1 cellular context compared by ENCODE assay signal in the genomic region with DNA sequence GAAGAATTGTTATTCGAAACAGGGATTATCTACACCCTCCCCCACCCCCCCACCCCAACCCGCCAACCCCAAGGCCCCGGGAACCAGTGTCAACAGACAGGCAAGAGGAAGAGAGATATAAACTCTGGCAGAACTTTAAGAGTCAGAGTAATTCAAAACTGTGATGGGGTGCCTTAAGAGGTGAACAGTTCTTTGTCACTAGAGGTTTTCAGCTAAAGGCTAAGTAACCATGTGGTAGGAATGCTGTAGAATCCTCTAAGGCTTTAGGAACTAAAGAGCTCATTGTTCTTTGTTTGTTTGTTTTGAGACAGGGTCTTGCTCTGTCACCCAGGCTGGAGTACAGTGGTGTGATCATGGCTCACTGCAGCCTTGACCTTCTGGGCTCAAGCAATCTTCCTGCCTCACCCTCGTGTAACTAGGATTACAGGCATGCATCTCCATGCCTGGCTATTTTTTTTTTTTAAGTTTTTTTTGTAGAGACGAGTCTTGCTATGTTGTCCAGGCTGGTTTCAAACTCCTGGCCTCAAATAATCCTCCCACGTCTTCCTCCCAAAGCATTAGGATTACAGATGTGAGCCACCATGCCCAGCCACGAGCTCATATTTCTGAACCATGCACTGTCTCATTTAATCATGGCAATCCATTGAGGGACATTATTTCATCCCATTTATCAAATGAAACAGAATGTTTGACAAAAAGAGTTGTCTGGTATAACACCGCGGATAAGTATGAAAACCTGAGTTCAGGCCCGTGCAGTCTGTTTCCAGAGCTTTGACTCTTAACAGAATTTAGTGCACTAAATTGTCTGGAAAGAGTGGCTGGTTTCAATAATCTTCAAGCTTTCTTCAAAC.
TF ChIP-seq lines count a peak whose summit lies in the region.

No MANE protein-coding gene starts in this region.

TF ChIP-seq in HepG2, 621 proteins besides CTCF, POLR2A, EP300 and RAD21 (continued from another document and continues in another):
- TF ChIP-seq ZBTB39 (CRISPR knock-in tag; IDR thresholded peaks at IDR 0.05) = peak; percentile 96
- TF ChIP-seq, protein P1, sequence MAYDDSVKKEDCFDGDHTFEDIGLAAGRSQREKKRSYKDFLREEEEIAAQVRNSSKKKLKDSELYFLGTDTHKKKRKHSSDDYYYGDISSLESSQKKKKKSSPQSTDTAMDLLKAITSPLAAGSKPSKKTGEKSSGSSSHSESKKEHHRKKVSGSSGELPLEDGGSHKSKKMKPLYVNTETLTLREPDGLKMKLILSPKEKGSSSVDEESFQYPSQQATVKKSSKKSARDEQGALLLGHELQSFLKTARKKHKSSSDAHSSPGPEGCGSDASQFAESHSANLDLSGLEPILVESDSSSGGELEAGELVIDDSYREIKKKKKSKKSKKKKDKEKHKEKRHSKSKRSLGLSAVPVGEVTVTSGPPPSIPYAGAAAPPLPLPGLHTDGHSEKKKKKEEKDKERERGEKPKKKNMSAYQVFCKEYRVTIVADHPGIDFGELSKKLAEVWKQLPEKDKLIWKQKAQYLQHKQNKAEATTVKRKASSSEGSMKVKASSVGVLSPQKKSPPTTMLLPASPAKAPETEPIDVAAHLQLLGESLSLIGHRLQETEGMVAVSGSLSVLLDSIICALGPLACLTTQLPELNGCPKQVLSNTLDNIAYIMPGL (CRISPR knock-in tag; IDR thresholded peaks at IDR 0.05; ENCODE audit: borderline replicate concordance in 1 of 2, low read depth in 1 of 2) = peak; percentile 52 to 59; a peak in 3 of 4 replicates
- TF ChIP-seq ZNF775 (CRISPR knock-in tag; IDR thresholded peaks at IDR 0.05; ENCODE audit: borderline replicate concordance) = peak; percentile 96
- peak; percentile 78; the same call in 1 of the 2 replicates for TF ChIP-seq KDM2A (CRISPR knock-in tag; IDR thresholded peaks at IDR 0.05; ENCODE audit: borderline replicate concordance, low read depth)
- TF ChIP-seq SALL1 (CRISPR knock-in tag; IDR thresholded peaks at IDR 0.05) = peak; percentile 98
- peak; percentile 99 for TF ChIP-seq BRD4 (CRISPR knock-in tag; IDR thresholded peaks at IDR 0.05)
- peak; percentile 76 for TF ChIP-seq ZNF724P (CRISPR knock-in tag; IDR thresholded peaks at IDR 0.05; ENCODE audit: borderline replicate concordance)
- peak; percentile 87 for TF ChIP-seq KAT8 (CRISPR knock-in tag; IDR thresholded peaks at IDR 0.05)
- TF ChIP-seq ELF4 (CRISPR knock-in tag; IDR thresholded peaks at IDR 0.05; ENCODE audit: borderline replicate concordance) = peak; percentile 89
- peak; percentile 89 for TF ChIP-seq HMG20B (CRISPR knock-in tag; conservative IDR thresholded peaks at IDR 0.05)
- TF ChIP-seq, protein P2, sequence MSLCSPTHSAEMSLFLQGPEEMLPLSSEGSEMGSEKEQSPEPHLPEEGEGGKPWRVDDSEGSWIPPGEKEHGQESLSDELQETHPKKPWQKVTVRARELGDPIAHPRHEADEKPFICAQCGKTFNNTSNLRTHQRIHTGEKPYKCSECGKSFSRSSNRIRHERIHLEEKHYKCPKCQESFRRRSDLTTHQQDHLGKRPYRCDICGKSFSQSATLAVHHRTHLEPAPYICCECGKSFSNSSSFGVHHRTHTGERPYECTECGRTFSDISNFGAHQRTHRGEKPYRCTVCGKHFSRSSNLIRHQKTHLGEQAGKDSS (CRISPR knock-in tag; IDR thresholded peaks at IDR 0.05; ENCODE audit: borderline replicate concordance, low read depth) = peak; percentile 97
- TF ChIP-seq XRCC5 (optimal IDR thresholded peaks at IDR 0.05; ENCODE audit: low read length) = peak; percentile 28
- TF ChIP-seq ZC3H13 (CRISPR knock-in tag; IDR thresholded peaks at IDR 0.05) = no peak
- TF ChIP-seq ZNF354B (CRISPR knock-in tag; IDR thresholded peaks at IDR 0.05) = no peak
- TF ChIP-seq SMYD3 (CRISPR knock-in tag; IDR thresholded peaks at IDR 0.05) = peak; percentile 84; the same call in 1 of the 2 replicates
- no peak for TF ChIP-seq SMARCC2 (IDR thresholded peaks at IDR 0.05)
- TF ChIP-seq ZFYVE20 (CRISPR knock-in tag; IDR thresholded peaks at IDR 0.05; ENCODE audit: borderline replicate concordance, low read depth) = no peak
- TF ChIP-seq THAP9 (CRISPR knock-in tag; IDR thresholded peaks at IDR 0.05; ENCODE audit: borderline replicate concordance) = 0 out of 2 replicates have a peak, but pooled peaks have one; percentile 40
- TF ChIP-seq, protein P3, sequence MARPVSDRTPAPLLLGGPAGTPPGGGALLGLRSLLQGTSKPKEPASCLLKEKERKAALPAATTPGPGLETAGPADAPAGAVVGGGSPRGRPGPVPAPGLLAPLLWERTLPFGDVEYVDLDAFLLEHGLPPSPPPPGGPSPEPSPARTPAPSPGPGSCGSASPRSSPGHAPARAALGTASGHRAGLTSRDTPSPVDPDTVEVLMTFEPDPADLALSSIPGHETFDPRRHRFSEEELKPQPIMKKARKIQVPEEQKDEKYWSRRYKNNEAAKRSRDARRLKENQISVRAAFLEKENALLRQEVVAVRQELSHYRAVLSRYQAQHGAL (CRISPR knock-in tag; IDR thresholded peaks at IDR 0.05; ENCODE audit: not compliant biosample characterization) = no peak
- TF ChIP-seq ZNF484 (CRISPR knock-in tag; IDR thresholded peaks at IDR 0.05; ENCODE audit: borderline replicate concordance, low read depth) = no peak
- TF ChIP-seq PRDM15 (CRISPR knock-in tag; IDR thresholded peaks at IDR 0.05) = peak; percentile 87
- TF ChIP-seq FUBP1 (CRISPR knock-in tag; IDR thresholded peaks at IDR 0.05; ENCODE audit: borderline replicate concordance) = no peak
- no peak for TF ChIP-seq THAP8 (CRISPR knock-in tag; IDR thresholded peaks at IDR 0.05; ENCODE audit: borderline replicate concordance)
- peak; percentile 44; the same call in 1 of the 2 replicates for TF ChIP-seq HES4 (CRISPR knock-in tag; IDR thresholded peaks at IDR 0.05; ENCODE audit: borderline replicate concordance)
- TF ChIP-seq IKZF1 (IDR thresholded peaks at IDR 0.05) = no peak
- peak; percentile 94 for TF ChIP-seq ZBTB38 (CRISPR knock-in tag; IDR thresholded peaks at IDR 0.05)
- peak; percentile 86; the same call in 1 of the 2 replicates for TF ChIP-seq MIXL1 (CRISPR knock-in tag; IDR thresholded peaks at IDR 0.05)
- TF ChIP-seq ZNF770 (CRISPR knock-in tag; IDR thresholded peaks at IDR 0.05) = no peak; the same call in 1 of the 2 replicates
- 0 out of 2 replicates have a peak, but pooled peaks have one; percentile 84 for TF ChIP-seq CC2D1A (CRISPR knock-in tag; IDR thresholded peaks at IDR 0.05)
- peak; percentile 98 for TF ChIP-seq MED13 (CRISPR knock-in tag; IDR thresholded peaks at IDR 0.05)
- no peak for TF ChIP-seq PAWR (CRISPR knock-in tag; IDR thresholded peaks at IDR 0.05; ENCODE audit: borderline replicate concordance)
- peak; percentile 82 for TF ChIP-seq NKX3-1 (CRISPR knock-in tag; IDR thresholded peaks at IDR 0.05)
- no peak for TF ChIP-seq ZSCAN20 (CRISPR knock-in tag; IDR thresholded peaks at IDR 0.05; ENCODE audit: borderline replicate concordance)
- TF ChIP-seq JDP2 (CRISPR knock-in tag; IDR thresholded peaks at IDR 0.05; ENCODE audit: borderline replicate concordance) = no peak
- TF ChIP-seq BHLHE40 (IDR thresholded peaks at IDR 0.05; ENCODE audit: low read length) = no peak
- peak; percentile 87 for TF ChIP-seq ZNF12 (CRISPR knock-in tag; IDR thresholded peaks at IDR 0.05)
- TF ChIP-seq, protein P4, sequence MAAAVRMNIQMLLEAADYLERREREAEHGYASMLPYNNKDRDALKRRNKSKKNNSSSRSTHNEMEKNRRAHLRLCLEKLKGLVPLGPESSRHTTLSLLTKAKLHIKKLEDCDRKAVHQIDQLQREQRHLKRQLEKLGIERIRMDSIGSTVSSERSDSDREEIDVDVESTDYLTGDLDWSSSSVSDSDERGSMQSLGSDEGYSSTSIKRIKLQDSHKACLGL (CRISPR knock-in tag; IDR thresholded peaks at IDR 0.05) = peak; percentile 33; the same call in 1 of the 2 replicates
- no peak for TF ChIP-seq NBN (conservative IDR thresholded peaks at IDR 0.05)
- peak; percentile 63; the same call in 1 of the 2 replicates for TF ChIP-seq ZFP1 (CRISPR knock-in tag; IDR thresholded peaks at IDR 0.05)
- no peak for TF ChIP-seq RBM39 (IDR thresholded peaks at IDR 0.05; ENCODE audit: low read depth, low read length, poor library complexity, severe bottlenecking)
- no peak for TF ChIP-seq ZNF33B (CRISPR knock-in tag; IDR thresholded peaks at IDR 0.05)
